ENCODE assay signal across 11 cellular contexts in the genomic region with DNA sequence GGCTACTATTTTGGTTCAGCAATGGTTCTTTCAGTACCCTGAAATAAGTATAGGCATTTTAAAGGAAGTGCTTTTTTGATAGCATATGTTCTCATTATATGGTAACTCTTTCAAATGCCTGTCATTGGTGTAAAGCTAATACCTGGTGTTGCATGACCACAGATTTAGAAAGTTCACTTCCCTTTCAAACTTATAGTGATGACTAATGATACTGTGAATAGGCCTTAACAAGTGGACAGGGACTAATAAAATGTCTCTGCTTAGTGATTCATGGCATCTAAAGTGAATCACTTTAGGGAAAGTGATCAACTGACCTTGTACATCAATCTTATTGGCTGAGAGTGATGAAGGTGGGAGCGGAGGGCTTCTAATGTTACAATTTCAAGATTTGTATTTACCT. TPM values are rescaled to one million over a fixed set of nuclear protein-coding genes. Genes with fewer than 3 reads are reported as not detected.
DNase-seq lines count a peak whose midpoint lies in the region; ATAC-seq and TF ChIP-seq lines count a peak whose summit lies in the region.
"Had no signal": no experiment of that assay in that cellular context is flagged by ENCODE, and none has a peak within 500 bp of the region (broad histone marks: within the 10 kb centered on the region; RNA-seq: fewer than 3 reads in every experiment).

No MANE protein-coding gene starts in this region.

- DNase-seq in GM04504 (ENCODE audit: low read depth) (peak; percentile 39), mammary epithelial cell (peak; percentile 88), ascending aorta (ENCODE audit: low spot score in 2 of 2) (no peak), HK-2 (ENCODE audit: unreplicated experiment) (no peak), NCI-H146 (lab: John Stamatoyannopoulos, UW) (no peak), right cardiac atrium (no peak)
- DNase-seq: activated gamma-delta T cell, gastrocnemius medialis, stomach had no signal

- no peaks in the 10 kb centered on the region for H4K20me1 ChIP-seq in mammary epithelial cell (ENCODE audit: insufficient read depth, low read length)

- peaks cover 14% of the 10 kb centered on the region for H3K79me2 ChIP-seq in mammary epithelial cell (ENCODE audit: insufficient read depth, low read length)

- H3K4me3 ChIP-seq in mammary epithelial cell (replicated peaks in 1 of 3; ENCODE audit: insufficient read depth in 1 of 3, low read depth in 2 of 3, low read length in 3 of 3) (no peak overlapping the region), ascending aorta (no peak overlapping the region), right cardiac atrium (ENCODE audit: low read length) (no peak overlapping the region)
- H3K4me3 ChIP-seq: gastrocnemius medialis, stomach had no signal

- TF ChIP-seq CTCF in mammary epithelial cell (conservative IDR thresholded peaks at IDR 0.05 in 1 of 2, IDR thresholded peaks at IDR 0.05 in 1 of 2; ENCODE audit: extremely low read depth in 1 of 2, insufficient read depth in 1 of 2, low read depth in 1 of 2, low read length in 2 of 2) (no peak), ascending aorta (IDR thresholded peaks at IDR 0.05) (no peak)

- intact Hi-C loops in mammary epithelial cell (cut with micrococcal nuclease) (no loop called here), ascending aorta (cut with DNase I) (no loop called here), right cardiac atrium (cut with DNase I) (no loop called here)

- H3K4me1 ChIP-seq in mammary epithelial cell (ENCODE audit: insufficient read depth, low read length) (peaks cover 3% of the 10 kb centered on the region), ascending aorta (no peaks in the 10 kb centered on the region), right cardiac atrium (ENCODE audit: control insufficient read depth, insufficient read depth, low read length) (peaks cover 3% of the 10 kb centered on the region)
- H3K4me1 ChIP-seq: gastrocnemius medialis had no signal

- H3K4me2 ChIP-seq in mammary epithelial cell (ENCODE audit: insufficient read depth, low read depth, low read length): no peak overlapping the region

- H3K9me3 ChIP-seq in mammary epithelial cell (replicated peaks; ENCODE audit: insufficient read depth, low read length): no peaks in the 10 kb centered on the region
- no peaks in the 10 kb centered on the region for H3K9me3 ChIP-seq in ascending aorta
- no peaks in the 10 kb centered on the region for H3K9me3 ChIP-seq in right cardiac atrium (ENCODE audit: control insufficient read depth, low read length)
- H3K9me3 ChIP-seq: gastrocnemius medialis, stomach had no signal

- H3K27ac ChIP-seq in mammary epithelial cell (ENCODE audit: insufficient read depth, low read depth, low read length) (no peak overlapping the region), ascending aorta (no peak overlapping the region), right cardiac atrium (ENCODE audit: low read length) (no peak overlapping the region)
- H3K27ac ChIP-seq: gastrocnemius medialis, stomach had no signal

- H3K27me3 ChIP-seq in mammary epithelial cell (ENCODE audit: insufficient read depth, low read length) (no peaks in the 10 kb centered on the region), ascending aorta (no peaks in the 10 kb centered on the region), right cardiac atrium (ENCODE audit: control insufficient read depth, insufficient read depth) (no peaks in the 10 kb centered on the region)
- H3K27me3 ChIP-seq: gastrocnemius medialis, stomach had no signal

- in situ Hi-C loops in mammary epithelial cell (cut with MboI; ENCODE audit: low sequenced_read_pairs in 2 of 2): no loop called here

- H3K9ac ChIP-seq in mammary epithelial cell (ENCODE audit: insufficient read depth, low read length): no peak overlapping the region

- CTCF ChIA-PET in mammary epithelial cell (lab: Charles Lee; ENCODE audit: low non-redundant PET): interaction anchor here (0.6 kb wide), 1 partner anchor 13 kb away, joined by 4 read pairs; no protein-coding TSS in a partner anchor

- H3K36me3 ChIP-seq in mammary epithelial cell (ENCODE audit: insufficient read depth, low read length): peaks cover 12% of the 10 kb centered on the region
- H3K36me3 ChIP-seq in ascending aorta: peaks cover 36 to 70% of the 10 kb centered on the region in 2 donors

- no peak overlapping the region for H2AFZ ChIP-seq in mammary epithelial cell (ENCODE audit: low read depth, low read length)

- dilution Hi-C loops in mammary epithelial cell (cut with HindIII; ENCODE audit: low sequenced_read_pairs): no loop called here

- 100% methylated on average over 1 of the region's 1 CpG for WGBS in mammary epithelial cell (ENCODE audit: low coverage, missing lambda C conversion rate)
- WGBS in right cardiac atrium: 100% methylated on average over 1 of the region's 1 CpG

- BruUV-seq in mammary epithelial cell (replicated peaks; lab: Mats Ljungman, UMichigan): no TSS peak

- peak; percentile 95 for ATAC-seq in GM21360 (IDR thresholded peaks at IDR 0.05; ENCODE audit: unreplicated experiment)
- peak; percentile 98 for ATAC-seq in HG03103 (IDR thresholded peaks at IDR 0.05; ENCODE audit: low read depth, unreplicated experiment)
- no peak for ATAC-seq in right cardiac atrium
- ATAC-seq: gastrocnemius medialis had no signal

RNA-seq across cellular contexts. Expression of a gene that starts 21.6 kb away (rescaled TPM):
- total RNA-seq in mammary epithelial cell: 10 to 100 TPM in 1 of 2 donors, 1 to 10 TPM in 1; 7.7 to 58.1 TPM
- polyA plus RNA-seq in mammary epithelial cell: 35.5 TPM
- 10.1 TPM for polyA minus RNA-seq in mammary epithelial cell
- total RNA-seq in ascending aorta: 7.8 TPM
- total RNA-seq in right cardiac atrium: 10 to 100 TPM; 51.5 to 69.7 (median 59.1) TPM
- polyA plus RNA-seq in right cardiac atrium: 87.4 TPM

RNA-seq across cellular contexts. Expression of a gene that starts 24.5 kb away (rescaled TPM):
- total RNA-seq in mammary epithelial cell (10 to 100 TPM; 21.2 to 23.0 TPM), ascending aorta (11.0 TPM), right cardiac atrium (10 to 100 TPM; 13.2 to 14.4 (median 13.9) TPM)
- polyA plus RNA-seq in mammary epithelial cell (12.6 TPM), right cardiac atrium (5.1 TPM)
- 49.3 TPM for polyA minus RNA-seq in mammary epithelial cell

RNA-seq across cellular contexts. Expression of a gene that starts 51.1 kb away (rescaled TPM):
- total RNA-seq in mammary epithelial cell (not detected), ascending aorta (not detected), right cardiac atrium (under 1 TPM in 1 of 4 donors, not detected in 3; 0.08 TPM)
- polyA plus RNA-seq in mammary epithelial cell (0.01 TPM), right cardiac atrium (not detected)
- polyA minus RNA-seq in mammary epithelial cell: 0.72 TPM
- polyA plus RNA-seq: stomach had no signal

Comparison
In these comparisons a context has a peak if more than half of its experiments do, and no peak if none do; other contexts are left out.
1. DNase-seq: peak in GM04504 (single experiment) and mammary epithelial cell (single experiment); none in ascending aorta (0 of 2), HK-2 (single experiment), NCI-H146 (single experiment) and right cardiac atrium (0 of 3).
2. ATAC-seq: peak in GM21360 (single experiment) and HG03103 (single experiment); none in right cardiac atrium (0 of 2).